Comparison of ENCODE assay signal across 1 cellular context in the genomic region with DNA sequence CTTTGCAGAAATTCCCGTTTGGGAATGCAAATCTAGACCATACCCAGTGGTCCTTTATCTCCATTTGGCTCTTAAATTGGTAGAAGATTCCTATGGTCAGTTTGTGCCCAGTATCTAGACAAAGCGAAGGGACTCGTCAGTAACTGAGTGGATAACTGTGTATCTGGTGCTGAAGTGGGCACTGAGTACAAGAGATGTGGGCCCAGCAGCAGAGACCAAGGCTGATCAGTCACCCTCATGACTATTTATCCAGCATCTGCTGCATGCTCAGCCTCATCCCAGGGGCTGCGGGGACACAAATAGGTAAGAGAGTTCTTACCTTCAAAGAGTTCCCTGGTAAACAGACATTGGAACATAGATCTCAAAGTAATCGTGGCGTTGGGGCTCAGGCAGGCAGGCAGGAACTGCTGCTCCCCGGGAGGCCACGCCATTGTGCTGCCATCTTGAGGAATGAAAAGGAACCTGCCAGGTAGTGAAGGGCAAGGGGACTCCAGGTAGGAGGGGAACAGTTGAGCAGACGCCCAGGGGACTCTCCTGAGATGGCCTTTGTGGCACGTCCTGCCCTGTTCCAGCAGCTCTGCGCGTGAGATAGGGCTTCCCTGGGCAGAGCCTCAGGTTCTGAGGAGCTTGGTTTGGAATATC.
TF ChIP-seq lines count a peak whose summit lies in the region.

No MANE protein-coding gene starts in this region.

TF ChIP-seq in endothelial cell of umbilical vein, 7 proteins besides CTCF, POLR2A, EP300 and RAD21:
- no peak for TF ChIP-seq GATA2 (IDR thresholded peaks at IDR 0.05; ENCODE audit: insufficient read depth, insufficient read length, low read depth, low read length)
- TF ChIP-seq POLR2AphosphoS5 (IDR thresholded peaks at IDR 0.05; ENCODE audit: insufficient read depth, low read depth, low read length) = no peak
- no peak for TF ChIP-seq EZH2 (IDR thresholded peaks at IDR 0.05; ENCODE audit: borderline replicate concordance, low read depth, low read length, severe bottlenecking)
- TF ChIP-seq FOS (IDR thresholded peaks at IDR 0.05; ENCODE audit: borderline replicate concordance, insufficient read depth, low read length) = no peak
- TF ChIP-seq MYC (IDR thresholded peaks at IDR 0.05; ENCODE audit: low read depth, low read length) = no peak
